1 cellular context compared by ENCODE assay signal in genomic region chr1:51878616-51879336, GRCh38.
TF ChIP-seq lines count a peak whose summit lies in the region.

A gene with protein sequence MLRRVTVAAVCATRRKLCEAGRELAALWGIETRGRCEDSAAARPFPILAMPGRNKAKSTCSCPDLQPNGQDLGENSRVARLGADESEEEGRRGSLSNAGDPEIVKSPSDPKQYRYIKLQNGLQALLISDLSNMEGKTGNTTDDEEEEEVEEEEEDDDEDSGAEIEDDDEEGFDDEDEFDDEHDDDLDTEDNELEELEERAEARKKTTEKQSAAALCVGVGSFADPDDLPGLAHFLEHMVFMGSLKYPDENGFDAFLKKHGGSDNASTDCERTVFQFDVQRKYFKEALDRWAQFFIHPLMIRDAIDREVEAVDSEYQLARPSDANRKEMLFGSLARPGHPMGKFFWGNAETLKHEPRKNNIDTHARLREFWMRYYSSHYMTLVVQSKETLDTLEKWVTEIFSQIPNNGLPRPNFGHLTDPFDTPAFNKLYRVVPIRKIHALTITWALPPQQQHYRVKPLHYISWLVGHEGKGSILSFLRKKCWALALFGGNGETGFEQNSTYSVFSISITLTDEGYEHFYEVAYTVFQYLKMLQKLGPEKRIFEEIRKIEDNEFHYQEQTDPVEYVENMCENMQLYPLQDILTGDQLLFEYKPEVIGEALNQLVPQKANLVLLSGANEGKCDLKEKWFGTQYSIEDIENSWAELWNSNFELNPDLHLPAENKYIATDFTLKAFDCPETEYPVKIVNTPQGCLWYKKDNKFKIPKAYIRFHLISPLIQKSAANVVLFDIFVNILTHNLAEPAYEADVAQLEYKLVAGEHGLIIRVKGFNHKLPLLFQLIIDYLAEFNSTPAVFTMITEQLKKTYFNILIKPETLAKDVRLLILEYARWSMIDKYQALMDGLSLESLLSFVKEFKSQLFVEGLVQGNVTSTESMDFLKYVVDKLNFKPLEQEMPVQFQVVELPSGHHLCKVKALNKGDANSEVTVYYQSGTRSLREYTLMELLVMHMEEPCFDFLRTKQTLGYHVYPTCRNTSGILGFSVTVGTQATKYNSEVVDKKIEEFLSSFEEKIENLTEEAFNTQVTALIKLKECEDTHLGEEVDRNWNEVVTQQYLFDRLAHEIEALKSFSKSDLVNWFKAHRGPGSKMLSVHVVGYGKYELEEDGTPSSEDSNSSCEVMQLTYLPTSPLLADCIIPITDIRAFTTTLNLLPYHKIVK (minus strand): TSS chr1:51878727. CDS start chr1:51878615, 112 bp downstream.

TF ChIP-seq in HepG2, 621 proteins besides CTCF, POLR2A, EP300 and RAD21 (continued from another document and continues in another):
- peak; percentile 30; the same call in 1 of the 2 replicates for TF ChIP-seq ZNF609 (CRISPR knock-in tag; IDR thresholded peaks at IDR 0.05; ENCODE audit: borderline replicate concordance)
- no peak for TF ChIP-seq STAT5B (CRISPR knock-in tag; IDR thresholded peaks at IDR 0.05)
- peak; percentile 86 for TF ChIP-seq POLR2G (IDR thresholded peaks at IDR 0.05; ENCODE audit: low read depth, low read length)
- TF ChIP-seq, protein P1, sequence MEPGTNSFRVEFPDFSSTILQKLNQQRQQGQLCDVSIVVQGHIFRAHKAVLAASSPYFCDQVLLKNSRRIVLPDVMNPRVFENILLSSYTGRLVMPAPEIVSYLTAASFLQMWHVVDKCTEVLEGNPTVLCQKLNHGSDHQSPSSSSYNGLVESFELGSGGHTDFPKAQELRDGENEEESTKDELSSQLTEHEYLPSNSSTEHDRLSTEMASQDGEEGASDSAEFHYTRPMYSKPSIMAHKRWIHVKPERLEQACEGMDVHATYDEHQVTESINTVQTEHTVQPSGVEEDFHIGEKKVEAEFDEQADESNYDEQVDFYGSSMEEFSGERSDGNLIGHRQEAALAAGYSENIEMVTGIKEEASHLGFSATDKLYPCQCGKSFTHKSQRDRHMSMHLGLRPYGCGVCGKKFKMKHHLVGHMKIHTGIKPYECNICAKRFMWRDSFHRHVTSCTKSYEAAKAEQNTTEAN (CRISPR knock-in tag; conservative IDR thresholded peaks at IDR 0.05): no peak
- TF ChIP-seq ZNF264 (CRISPR knock-in tag; IDR thresholded peaks at IDR 0.05): no peak; the same call in 1 of the 2 replicates
- TF ChIP-seq ZNF564 (CRISPR knock-in tag; IDR thresholded peaks at IDR 0.05): peak; percentile 44; the same call in 1 of the 2 replicates
- no peak for TF ChIP-seq JARID2 (CRISPR knock-in tag; IDR thresholded peaks at IDR 0.05; ENCODE audit: insufficient replicate concordance)
- TF ChIP-seq DPF2 (CRISPR knock-in tag; IDR thresholded peaks at IDR 0.05; ENCODE audit: borderline replicate concordance, low read depth): no peak
- TF ChIP-seq HCFC1 (IDR thresholded peaks at IDR 0.05; ENCODE audit: low read depth, low read length): peak; percentile 37; the same call in 1 of the 2 replicates
- no peak for TF ChIP-seq CSRNP2 (CRISPR knock-in tag; conservative IDR thresholded peaks at IDR 0.05; ENCODE audit: low read depth)
- 0 out of 2 replicates have a peak, but pooled peaks have one; percentile 76 for TF ChIP-seq ZBTB3 (CRISPR knock-in tag; IDR thresholded peaks at IDR 0.05; ENCODE audit: borderline replicate concordance, low read depth)
- TF ChIP-seq, protein P2, sequence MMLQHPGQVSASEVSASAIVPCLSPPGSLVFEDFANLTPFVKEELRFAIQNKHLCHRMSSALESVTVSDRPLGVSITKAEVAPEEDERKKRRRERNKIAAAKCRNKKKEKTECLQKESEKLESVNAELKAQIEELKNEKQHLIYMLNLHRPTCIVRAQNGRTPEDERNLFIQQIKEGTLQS (CRISPR knock-in tag; IDR thresholded peaks at IDR 0.05): no peak; the same call in 1 of the 2 replicates
- no peak for TF ChIP-seq MZF1 (CRISPR knock-in tag; IDR thresholded peaks at IDR 0.05; ENCODE audit: borderline replicate concordance)
- no peak for TF ChIP-seq ZBTB40 (IDR thresholded peaks at IDR 0.05)
- peak; percentile 36; the same call in 1 of the 2 replicates for TF ChIP-seq ZBTB40 (CRISPR knock-in tag; IDR thresholded peaks at IDR 0.05)
- 0 out of 2 replicates have a peak, but pooled peaks have one; percentile 24 for TF ChIP-seq TOE1 (CRISPR knock-in tag; IDR thresholded peaks at IDR 0.05)
- no peak; the same call in 1 of the 2 replicates for TF ChIP-seq NFIC (IDR thresholded peaks at IDR 0.05; ENCODE audit: low read length)
- peak; percentile 90 for TF ChIP-seq PHF8 (CRISPR knock-in tag; IDR thresholded peaks at IDR 0.05)
- no peak for TF ChIP-seq XBP1 (CRISPR knock-in tag; IDR thresholded peaks at IDR 0.05)
- no peak for TF ChIP-seq SNAPC2 (CRISPR knock-in tag; IDR thresholded peaks at IDR 0.05)
- TF ChIP-seq SP4 (CRISPR knock-in tag; IDR thresholded peaks at IDR 0.05): peak; percentile 67
- TF ChIP-seq CENPX (CRISPR knock-in tag; IDR thresholded peaks at IDR 0.05): no peak
- TF ChIP-seq FOXA3 (CRISPR knock-in tag; IDR thresholded peaks at IDR 0.05): peak; percentile 66
- peak; percentile 47 for TF ChIP-seq IKZF5 (CRISPR knock-in tag; IDR thresholded peaks at IDR 0.05)
- TF ChIP-seq ZNF776 (CRISPR knock-in tag; IDR thresholded peaks at IDR 0.05): no peak
- peak; percentile 86; the same call in 1 of the 2 replicates for TF ChIP-seq DNMT3B (CRISPR knock-in tag; conservative IDR thresholded peaks at IDR 0.05)
- no peak for TF ChIP-seq ZNF766 (CRISPR knock-in tag; IDR thresholded peaks at IDR 0.05; ENCODE audit: borderline replicate concordance)
- TF ChIP-seq, protein P3, sequence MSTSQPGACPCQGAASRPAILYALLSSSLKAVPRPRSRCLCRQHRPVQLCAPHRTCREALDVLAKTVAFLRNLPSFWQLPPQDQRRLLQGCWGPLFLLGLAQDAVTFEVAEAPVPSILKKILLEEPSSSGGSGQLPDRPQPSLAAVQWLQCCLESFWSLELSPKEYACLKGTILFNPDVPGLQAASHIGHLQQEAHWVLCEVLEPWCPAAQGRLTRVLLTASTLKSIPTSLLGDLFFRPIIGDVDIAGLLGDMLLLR (CRISPR knock-in tag; IDR thresholded peaks at IDR 0.05): no peak
- peak; percentile 62; the same call in 1 of the 2 replicates for TF ChIP-seq SIN3B (IDR thresholded peaks at IDR 0.05; ENCODE audit: low read length)
- no peak for TF ChIP-seq ATF2 (CRISPR knock-in tag; IDR thresholded peaks at IDR 0.05)
